Comparison of ENCODE assay signal across 15 cellular contexts in genomic region chr14:55583942-55584468, GRCh38. TPM values are rescaled to one million over a fixed set of nuclear protein-coding genes. Genes with fewer than 3 reads are reported as not detected.
DNase-seq lines count a peak whose midpoint lies in the region; ATAC-seq and TF ChIP-seq lines count a peak whose summit lies in the region.
"Had no signal": no experiment of that assay in that cellular context is flagged by ENCODE, and none has a peak within 500 bp of the region (broad histone marks: within the 10 kb centered on the region; RNA-seq: fewer than 3 reads in every experiment).

No MANE protein-coding gene starts in this region.

- H4K5ac ChIP-seq in H9 (ENCODE audit: insufficient read length, low read depth, low read length): no peak overlapping the region

- no peak overlapping the region for H2BK15ac ChIP-seq in H9 (ENCODE audit: low read depth, low read length)

- H2BK5ac ChIP-seq in trophoblast cell (ENCODE audit: low read depth, low read length, poor library complexity) (no peak overlapping the region), H9 (ENCODE audit: insufficient read length, low read length) (no peak overlapping the region)

- H3K9me3 ChIP-seq in colonic mucosa (no peaks in the 10 kb centered on the region), trophoblast cell (ENCODE audit: insufficient read depth, low read depth, low read length) (no peaks in the 10 kb centered on the region), H9 (ENCODE audit: control insufficient read depth, low read depth, low read length) (no peaks in the 10 kb centered on the region)
- H3K9me3 ChIP-seq: upper lobe of left lung had no signal

- H4K20me1 ChIP-seq in H9 (ENCODE audit: control insufficient read depth, insufficient read depth, insufficient read length): no peaks in the 10 kb centered on the region

- H4K91ac ChIP-seq in trophoblast cell (ENCODE audit: low read depth, low read length): no peak overlapping the region
- no peak overlapping the region for H4K91ac ChIP-seq in H9 (ENCODE audit: insufficient read length, low read depth, low read length)

- peaks cover 4% of the 10 kb centered on the region for H3K4me1 ChIP-seq in colonic mucosa
- H3K4me1 ChIP-seq in trophoblast cell (ENCODE audit: control insufficient read depth in 1 of 2, insufficient read depth in 2 of 2, low read length in 2 of 2): peaks cover 4 to 9% of the 10 kb centered on the region in 2 experiments
- peaks cover 4% of the 10 kb centered on the region; the same call in 1 of the 2 replicates for H3K4me1 ChIP-seq in H9 (ENCODE audit: insufficient read depth, low read length)

- no peak overlapping the region for H3K23ac ChIP-seq in trophoblast cell (ENCODE audit: low read length)
- H3K23ac ChIP-seq in H9 (ENCODE audit: insufficient read length, low read depth, low read length): no peak overlapping the region

- H2AK5ac ChIP-seq in trophoblast cell (ENCODE audit: low read length) (no peak overlapping the region), H9 (ENCODE audit: insufficient read length, low read length) (no peak overlapping the region)

- no peaks in the 10 kb centered on the region for H3K36me3 ChIP-seq in colonic mucosa
- no peaks in the 10 kb centered on the region for H3K36me3 ChIP-seq in trophoblast cell (ENCODE audit: control insufficient read depth in 1 of 2, insufficient read depth in 2 of 2, low read length in 2 of 2)
- H3K36me3 ChIP-seq: upper lobe of left lung had no signal

- H3K9me3 Mint-ChIP-seq in H9: no peaks in the 10 kb centered on the region
- H3K9me3 Mint-ChIP-seq: HFFc6, immature natural killer cell, nephron had no signal

- H2AFZ ChIP-seq in trophoblast cell (ENCODE audit: insufficient read depth, low read length, poor library complexity) (no peak overlapping the region), H9 (ENCODE audit: low read length) (no peak overlapping the region)

- no peak overlapping the region for H3K27ac Mint-ChIP-seq in H9
- H3K27ac Mint-ChIP-seq: activated CD8-positive, alpha-beta memory T cell treated with anti-CD3 and anti-CD28 coated beads, Interleukin-2, amount 10 ng/mL, durations not matched to agents 7 days and 5 days; activated naive CD8-positive, alpha-beta T cell; HFFc6; immature natural killer cell; nephron had no signal

- no peak overlapping the region for H3K4me3 ChIP-seq in colonic mucosa
- no peak overlapping the region for H3K4me3 ChIP-seq in trophoblast cell (ENCODE audit: low read depth, low read length)
- H3K4me3 ChIP-seq: upper lobe of left lung had no signal

- intact Hi-C loops in colonic mucosa (cut with DNase I): no loop called here

- H3K18ac ChIP-seq in trophoblast cell (ENCODE audit: low read length): no peak overlapping the region
- H3K18ac ChIP-seq in H9 (ENCODE audit: insufficient read length, low read depth, low read length): no peak overlapping the region

- H3K27ac ChIP-seq in colonic mucosa: peak overlapping the region; percentile 14
- no peak overlapping the region for H3K27ac ChIP-seq in trophoblast cell (ENCODE audit: low read depth, low read length)
- H3K27ac ChIP-seq in H9 (ENCODE audit: insufficient read length, low read depth, low read length): no peak overlapping the region
- H3K27ac ChIP-seq: upper lobe of left lung had no signal

- H2BK12ac ChIP-seq in trophoblast cell (ENCODE audit: low read length) (no peak overlapping the region), H9 (ENCODE audit: insufficient read length, low read depth, low read length) (no peak overlapping the region)

- H2BK20ac ChIP-seq in H9 (ENCODE audit: low read depth, low read length, poor library complexity, severe bottlenecking): no peak overlapping the region

- H2BK120ac ChIP-seq in trophoblast cell (ENCODE audit: insufficient read depth, low read length, poor library complexity) (no peak overlapping the region), H9 (ENCODE audit: low read depth, low read length, poor library complexity, severe bottlenecking) (no peak overlapping the region)

- no peaks in the 10 kb centered on the region for H3K27me3 ChIP-seq in colonic mucosa
- H3K27me3 ChIP-seq in trophoblast cell (ENCODE audit: insufficient read depth, low read length): no peaks in the 10 kb centered on the region
- H3K27me3 ChIP-seq in H9 (ENCODE audit: insufficient read depth, low read length): no peaks in the 10 kb centered on the region
- H3K27me3 ChIP-seq: upper lobe of left lung had no signal

- H3K36me3 Mint-ChIP-seq in H9 (ENCODE audit: insufficient read depth in 1 of 3, low read depth in 3 of 3): peaks cover 0 to 1% (median 0%) of the 10 kb centered on the region in 3 experiments; a peak in 1 of 7 replicates
- H3K36me3 Mint-ChIP-seq: activated naive CD8-positive, alpha-beta T cell; immature natural killer cell had no signal

- H3K14ac ChIP-seq in trophoblast cell (ENCODE audit: low read length) (no peak overlapping the region), H9 (ENCODE audit: insufficient read depth, low read length) (no peak overlapping the region)

- H3K79me2 ChIP-seq in trophoblast cell (ENCODE audit: control insufficient read depth, insufficient read depth, low read length, poor library complexity): peaks cover 26% of the 10 kb centered on the region
- H3K79me2 ChIP-seq in H9 (ENCODE audit: insufficient read depth, low read length): peaks cover 46% of the 10 kb centered on the region; the same call in 1 of the 2 replicates

- no peaks in the 10 kb centered on the region for H3K27me3 Mint-ChIP-seq in H9 (ENCODE audit: low read depth)
- H3K27me3 Mint-ChIP-seq: activated CD8-positive, alpha-beta memory T cell treated with anti-CD3 and anti-CD28 coated beads, Interleukin-2, amount 10 ng/mL, durations not matched to agents 7 days and 5 days; activated naive CD8-positive, alpha-beta T cell had no signal

- H3K4ac ChIP-seq in trophoblast cell (ENCODE audit: low read depth, low read length) (peak overlapping the region; percentile 68), H9 (ENCODE audit: low read depth, low read length) (no peak overlapping the region)

- H3K4me1 Mint-ChIP-seq in H9: peaks cover 31 to 39% of the 10 kb centered on the region in 2 experiments

- no peak overlapping the region for H3K56ac ChIP-seq in H9 (ENCODE audit: insufficient read length, low read depth, low read length)

- WGBS in trophoblast cell (ENCODE audit: extremely low coverage, insufficient coverage, insufficient read length): no CpG with 5 or more reads among the region's 2 CpGs
- no CpG with 5 or more reads among the region's 2 CpGs for WGBS in H9 (ENCODE audit: extremely low coverage, insufficient read length, low lambda C conversion rate)

- no peak overlapping the region for H3K4me3 Mint-ChIP-seq in H9
- H3K4me3 Mint-ChIP-seq: activated CD8-positive, alpha-beta memory T cell treated with anti-CD3 and anti-CD28 coated beads, Interleukin-2, amount 10 ng/mL, durations not matched to agents 7 days and 5 days; activated naive CD8-positive, alpha-beta T cell; HFFc6; immature natural killer cell; nephron had no signal

- H3K9ac ChIP-seq in colonic mucosa (ENCODE audit: low read depth in 2 of 2, low read length in 2 of 2) (peak overlapping the region in 1 of 2 donors; percentile 52), trophoblast cell (ENCODE audit: low read length) (no peak overlapping the region), H9 (ENCODE audit: extremely low read depth, insufficient read length, low read length) (no peak overlapping the region)

- ATAC-seq in GM21786 (IDR thresholded peaks at IDR 0.05; ENCODE audit: unreplicated experiment) (no peak), HG02938 (IDR thresholded peaks at IDR 0.05; ENCODE audit: unreplicated experiment) (no peak)
- ATAC-seq: activated CD8-positive, alpha-beta memory T cell treated with anti-CD3 and anti-CD28 coated beads, Interleukin-2, amount 10 ng/mL, durations not matched to agents 7 days and 5 days had no signal

- peaks cover 19% of the 10 kb centered on the region for H3K79me1 ChIP-seq in trophoblast cell (ENCODE audit: low read length)
- peaks cover 6% of the 10 kb centered on the region for H3K79me1 ChIP-seq in H9 (ENCODE audit: insufficient read depth, low read depth, low read length, poor library complexity, severe bottlenecking)

- peaks cover 7% of the 10 kb centered on the region for H3K23me2 ChIP-seq in H9 (ENCODE audit: insufficient read length, low read depth, low read length, poor library complexity, severe bottlenecking)

- no peak overlapping the region for H3T11ph ChIP-seq in H9 (ENCODE audit: low read length)

- H3K4me2 ChIP-seq in trophoblast cell (ENCODE audit: low read length) (peak overlapping the region; percentile 15), H9 (ENCODE audit: insufficient read depth, insufficient read length, low read length) (no peak overlapping the region)

- no peak overlapping the region for H4K12ac ChIP-seq in trophoblast cell (ENCODE audit: low read depth, low read length)

- H4K8ac ChIP-seq in trophoblast cell (ENCODE audit: low read depth, low read length): no peak overlapping the region
- no peak overlapping the region for H4K8ac ChIP-seq in H9 (replicated peaks; ENCODE audit: insufficient read length, low read depth, low read length)

- peak; percentile 38 for DNase-seq in NCI-H187 treated with DMSO at 0.1 percent for 48 hours (lab: John Stamatoyannopoulos, UW)
- no peak for DNase-seq in NCI-H187 (lab: John Stamatoyannopoulos, UW)
- DNase-seq in M059J (ENCODE audit: low read depth): peak; percentile 38
- no peak for DNase-seq in colonic mucosa
- DNase-seq in trophoblast cell: peak in 1 of 2 donors; percentile 14
- no peak for DNase-seq in H9
- DNase-seq: activated CD8-positive, alpha-beta memory T cell treated with anti-CD3 and anti-CD28 coated beads, Interleukin-2, amount 10 ng/mL, durations not matched to agents 7 days and 5 days; HFFc6; immature natural killer cell; NCI-H2081 treated with DMSO at 0.1 percent for 48 hours; upper lobe of left lung had no signal

- TF ChIP-seq CTCF in colonic mucosa (IDR thresholded peaks at IDR 0.05) (no peak), H9 (conservative IDR thresholded peaks at IDR 0.05) (no peak)

RNA-seq across cellular contexts. Expression of gene KTN1, which starts 4.0 kb away (rescaled TPM):
- total RNA-seq in M059J (2014; rRNA removed; shearing (Covaris generic)): 74.6 and 76.6 TPM in 2 replicates
- total RNA-seq in colonic mucosa: 100 to 1,000 TPM; 149 to 264 TPM
- polyA plus RNA-seq in trophoblast cell (2013): 222 and 228 TPM in 2 replicates
- total RNA-seq in H9 (2021): 122 and 128 TPM in 2 replicates

Comparison
In these comparisons a context has a peak if more than half of its experiments do, and no peak if none do; other contexts are left out.
1. DNase-seq: peak in NCI-H187 treated with DMSO at 0.1 percent for 48 hours (single experiment) and M059J (single experiment); none in NCI-H187 (0 of 2), colonic mucosa (single experiment) and H9 (single experiment).